25 cellular contexts compared by ENCODE assay signal in genomic region chr22:29639096-29639495, GRCh38. TPM values are rescaled to one million over a fixed set of nuclear protein-coding genes. Genes with fewer than 3 reads are reported as not detected.
DNase-seq lines count a peak whose midpoint lies in the region; ATAC-seq and TF ChIP-seq lines count a peak whose summit lies in the region.
"Had no signal": no experiment of that assay in that cellular context is flagged by ENCODE, and none has a peak within 500 bp of the region (broad histone marks: within the 10 kb centered on the region; RNA-seq: fewer than 3 reads in every experiment).

No MANE protein-coding gene starts in this region.

- H3K4me1 Mint-ChIP-seq in activated CD8-positive, alpha-beta T cell treated with anti-CD3 and anti-CD28 coated beads for 36 hours (ENCODE audit: low read depth), result peaks cover 25% of the 10 kb centered on the region
- peaks cover 33% of the 10 kb centered on the region for H3K4me1 Mint-ChIP-seq in activated CD8-positive, alpha-beta T cell treated with anti-CD3 and anti-CD28 coated beads, Interleukin-2, amount 10 ng/mL, durations not matched to agents 7 days and 5 days (ENCODE audit: low read depth)
- H3K4me1 Mint-ChIP-seq in HFFc6 (ENCODE audit: low read depth), result peaks cover 42% of the 10 kb centered on the region
- H3K4me1 Mint-ChIP-seq in activated naive CD8-positive, alpha-beta T cell treated with anti-CD3 and anti-CD28 coated beads, Interleukin-2, amount 50 U/mL, for 24 hours, result peaks cover 17% of the 10 kb centered on the region

- no peaks in the 10 kb centered on the region for H3K27me3 Mint-ChIP-seq in activated CD8-positive, alpha-beta T cell treated with anti-CD3 and anti-CD28 coated beads for 36 hours
- no peaks in the 10 kb centered on the region for H3K27me3 Mint-ChIP-seq in activated CD8-positive, alpha-beta T cell treated with anti-CD3 and anti-CD28 coated beads, Interleukin-2, amount 10 ng/mL, durations not matched to agents 7 days and 5 days (ENCODE audit: low read depth)
- H3K27me3 Mint-ChIP-seq in HFFc6 (ENCODE audit: insufficient read depth), result no peaks in the 10 kb centered on the region
- H3K27me3 Mint-ChIP-seq in activated naive CD8-positive, alpha-beta T cell treated with anti-CD3 and anti-CD28 coated beads, Interleukin-2, amount 50 U/mL, for 24 hours, result no peaks in the 10 kb centered on the region
- H3K27me3 Mint-ChIP-seq: CD4-positive, alpha-beta memory T cell had no signal

- DNase-seq in activated CD8-positive, alpha-beta T cell treated with anti-CD3 and anti-CD28 coated beads for 36 hours, result peak; percentile 11
- DNase-seq in activated CD8-positive, alpha-beta T cell treated with anti-CD3 and anti-CD28 coated beads, Interleukin-2, amount 10 ng/mL, durations not matched to agents 7 days and 5 days, result no peak
- DNase-seq in HFFc6 (no peak), NCI-H2196 (lab: John Stamatoyannopoulos, UW; ENCODE audit: unreplicated experiment) (no peak), hippocampal formation (lab: John Stamatoyannopoulos, UW) (no peak), dedifferentiated amniotic fluid mesenchymal stem cell (ENCODE audit: extremely low spot score) (no peak)
- no peak for DNase-seq in activated naive CD8-positive, alpha-beta T cell treated with anti-CD3 and anti-CD28 coated beads, Interleukin-2, amount 50 U/mL, for 24 hours
- DNase-seq in stimulated activated naive CD8-positive, alpha-beta T cell treated with anti-CD3 and anti-CD28 coated beads, Interleukin-15, Interleukin-2, amounts not matched to agents 100 U/mL and 50 U/mL, for 24 hours, result no peak
- DNase-seq: 8988T; Caco-2; CD4-positive, alpha-beta memory T cell; DMS 273 treated with DMSO at 0.1 percent for 48 hours; DMS79 treated with DMSO at 0.1 percent for 48 hours; IMR-90; MV-4-11; NCI-H1105 treated with DMSO at 0.1 percent for 48 hours; NCI-H2029 treated with DMSO at 0.1 percent for 48 hours; NCI-H2171; NCI-H446; NCI-H526 treated with DMSO at 0.1 percent for 48 hours; PC-9; RPMI8226; SHP77 had no signal

- TF ChIP-seq CTCF in activated CD8-positive, alpha-beta T cell treated with anti-CD3 and anti-CD28 coated beads for 36 hours (IDR thresholded peaks at IDR 0.05), result no peak
- no peak for TF ChIP-seq CTCF in HFFc6 (IDR thresholded peaks at IDR 0.05)

- H3K4me3 Mint-ChIP-seq in activated CD8-positive, alpha-beta T cell treated with anti-CD3 and anti-CD28 coated beads for 36 hours, result no peak overlapping the region
- H3K4me3 Mint-ChIP-seq in activated CD8-positive, alpha-beta T cell treated with anti-CD3 and anti-CD28 coated beads, Interleukin-2, amount 10 ng/mL, durations not matched to agents 7 days and 5 days, result no peak overlapping the region
- H3K4me3 Mint-ChIP-seq in HFFc6, result no peak overlapping the region
- no peak overlapping the region for H3K4me3 Mint-ChIP-seq in activated naive CD8-positive, alpha-beta T cell treated with anti-CD3 and anti-CD28 coated beads, Interleukin-2, amount 50 U/mL, for 24 hours
- H3K4me3 Mint-ChIP-seq: CD4-positive, alpha-beta memory T cell; GM23338 had no signal

- intact Hi-C loops in activated CD8-positive, alpha-beta T cell treated with anti-CD3 and anti-CD28 coated beads for 36 hours (cut with micrococcal nuclease), result no loop called here

- H3K27ac Mint-ChIP-seq in activated CD8-positive, alpha-beta T cell treated with anti-CD3 and anti-CD28 coated beads for 36 hours, result peak overlapping the region; percentile 58
- H3K27ac Mint-ChIP-seq in activated CD8-positive, alpha-beta T cell treated with anti-CD3 and anti-CD28 coated beads, Interleukin-2, amount 10 ng/mL, durations not matched to agents 7 days and 5 days, result no peak overlapping the region
- 0 out of 2 replicates have a peak overlapping the region, but pooled peaks have one; percentile 4 for H3K27ac Mint-ChIP-seq in HFFc6
- peak overlapping the region; percentile 80 for H3K27ac Mint-ChIP-seq in activated naive CD8-positive, alpha-beta T cell treated with anti-CD3 and anti-CD28 coated beads, Interleukin-2, amount 50 U/mL, for 24 hours
- H3K27ac Mint-ChIP-seq: GM23338 had no signal

- CTCF ChIA-PET in activated CD8-positive, alpha-beta T cell treated with anti-CD3 and anti-CD28 coated beads for 36 hours (lab: Charles Lee), result interaction anchor here (0.7 to 2.0 kb wide), 3 partner anchors 13 to 449 kb away, joined by 3 to 7 read pairs (median 4); no protein-coding TSS in a partner anchor
- CTCF ChIA-PET in activated CD8-positive, alpha-beta T cell treated with anti-CD3 and anti-CD28 coated beads, Interleukin-2, amount 10 ng/mL, durations not matched to agents 7 days and 5 days (lab: Charles Lee), result interaction anchor here (2.9 to 6.8 kb wide), 2 partner anchors 13 to 450 kb away, joined by 10 to 61 read pairs; no protein-coding TSS in a partner anchor

- peaks cover 25% of the 10 kb centered on the region for H3K36me3 Mint-ChIP-seq in activated CD8-positive, alpha-beta T cell treated with anti-CD3 and anti-CD28 coated beads for 36 hours (ENCODE audit: low read depth)
- peaks cover 29% of the 10 kb centered on the region for H3K36me3 Mint-ChIP-seq in activated CD8-positive, alpha-beta T cell treated with anti-CD3 and anti-CD28 coated beads, Interleukin-2, amount 10 ng/mL, durations not matched to agents 7 days and 5 days (ENCODE audit: low read depth)
- H3K36me3 Mint-ChIP-seq in HFFc6 (ENCODE audit: low read depth), result peaks cover 32% of the 10 kb centered on the region
- peaks cover 20% of the 10 kb centered on the region for H3K36me3 Mint-ChIP-seq in activated naive CD8-positive, alpha-beta T cell treated with anti-CD3 and anti-CD28 coated beads, Interleukin-2, amount 50 U/mL, for 24 hours (ENCODE audit: low read depth)

- POLR2A ChIA-PET in activated CD8-positive, alpha-beta T cell treated with anti-CD3 and anti-CD28 coated beads for 36 hours (lab: Charles Lee), result interaction anchor here (0.5 kb wide), 1 partner anchor 369 kb away, joined by 3 read pairs; no protein-coding TSS in a partner anchor
- POLR2A ChIA-PET in activated CD8-positive, alpha-beta T cell treated with anti-CD3 and anti-CD28 coated beads, Interleukin-2, amount 10 ng/mL, durations not matched to agents 7 days and 5 days (lab: Charles Lee), result interaction anchor here (0.6 kb wide), 1 partner anchor 163 kb away, joined by 3 read pairs; no protein-coding TSS in a partner anchor

- no peaks in the 10 kb centered on the region for H3K9me3 Mint-ChIP-seq in activated CD8-positive, alpha-beta T cell treated with anti-CD3 and anti-CD28 coated beads for 36 hours
- H3K9me3 Mint-ChIP-seq in activated CD8-positive, alpha-beta T cell treated with anti-CD3 and anti-CD28 coated beads, Interleukin-2, amount 10 ng/mL, durations not matched to agents 7 days and 5 days (ENCODE audit: insufficient read depth), result no peaks in the 10 kb centered on the region
- no peaks in the 10 kb centered on the region for H3K9me3 Mint-ChIP-seq in HFFc6
- no peaks in the 10 kb centered on the region for H3K9me3 Mint-ChIP-seq in activated naive CD8-positive, alpha-beta T cell treated with anti-CD3 and anti-CD28 coated beads, Interleukin-2, amount 50 U/mL, for 24 hours
- H3K9me3 Mint-ChIP-seq: CD4-positive, alpha-beta memory T cell had no signal

- ATAC-seq in activated CD8-positive, alpha-beta T cell treated with anti-CD3 and anti-CD28 coated beads for 36 hours, result no peak
- no peak for ATAC-seq in activated CD8-positive, alpha-beta T cell treated with anti-CD3 and anti-CD28 coated beads, Interleukin-2, amount 10 ng/mL, durations not matched to agents 7 days and 5 days
- no peak for ATAC-seq in activated naive CD8-positive, alpha-beta T cell treated with anti-CD3 and anti-CD28 coated beads, Interleukin-2, amount 50 U/mL, for 24 hours
- ATAC-seq in stimulated activated naive CD8-positive, alpha-beta T cell treated with anti-CD3 and anti-CD28 coated beads, Interleukin-15, Interleukin-2, amounts not matched to agents 100 U/mL and 50 U/mL, for 24 hours, result peak; percentile 28
- ATAC-seq: GM23338, HCT116 had no signal

RNA-seq across cellular contexts. Expression of gene NF2, which starts 35.7 kb away (rescaled TPM):
- 10 to 100 TPM; 34.4 to 35.3 TPM for total RNA-seq in activated CD8-positive, alpha-beta T cell treated with anti-CD3 and anti-CD28 coated beads for 36 hours
- 10 to 100 TPM; 60.6 to 61.2 TPM for total RNA-seq in activated CD8-positive, alpha-beta T cell treated with anti-CD3 and anti-CD28 coated beads, Interleukin-2, amount 10 ng/mL, durations not matched to agents 7 days and 5 days
- total RNA-seq in HFFc6 (2021; fragmentation: NEBNext Ultra II Directional; extraction: Animal tissue kit (Norgen Biotek cat#: 25700)), result 100 to 1,000 TPM; 161 to 184 (median 176) TPM

RNA-seq across cellular contexts. Expression of gene NIPSNAP1, which starts 58.2 kb away (rescaled TPM):
- 10 to 100 TPM; 58.3 to 61.9 TPM for total RNA-seq in activated CD8-positive, alpha-beta T cell treated with anti-CD3 and anti-CD28 coated beads for 36 hours
- total RNA-seq in activated CD8-positive, alpha-beta T cell treated with anti-CD3 and anti-CD28 coated beads, Interleukin-2, amount 10 ng/mL, durations not matched to agents 7 days and 5 days, result 10 to 100 TPM; 35.7 to 38.2 TPM
- 10 to 100 TPM; 51.5 to 77.5 (median 70.4) TPM for total RNA-seq in HFFc6 (2021; fragmentation: NEBNext Ultra II Directional; extraction: Animal tissue kit (Norgen Biotek cat#: 25700))
